ENCODE assay signal across 16 cellular contexts in genomic region chr6:35091353-35092083, GRCh38. TPM values are rescaled to one million over a fixed set of nuclear protein-coding genes. Genes with fewer than 3 reads are reported as not detected.
A peak's percentile ranks its signal among the peaks of the same experiment; 100 is the strongest.
DNase-seq lines count a peak whose midpoint lies in the region; ATAC-seq and TF ChIP-seq lines count a peak whose summit lies in the region.
"Had no signal": no experiment of that assay in that cellular context is flagged by ENCODE, and none has a peak within 500 bp of the region (broad histone marks: within the 10 kb centered on the region; RNA-seq: fewer than 3 reads in every experiment).

No MANE protein-coding gene starts in this region.

- H3K27ac ChIP-seq in stomach smooth muscle (ENCODE audit: low read length): peak overlapping the region; percentile 76
- H3K27ac ChIP-seq: neural progenitor cell had no signal

- TF ChIP-seq CTCF in WTC11 (IDR thresholded peaks at IDR 0.05): no peak
- no peak for TF ChIP-seq CTCF in glutamatergic neuron (IDR thresholded peaks at IDR 0.05; ENCODE audit: partially characterized antibody, unreplicated experiment)

- no peak overlapping the region for H3K4me3 Mint-ChIP-seq in WTC11
- H3K4me3 Mint-ChIP-seq in glutamatergic neuron (ENCODE audit: unreplicated experiment): peak overlapping the region; percentile 25
- H3K4me3 Mint-ChIP-seq in activated T-cell treated with anti-CD3 and anti-CD28 coated beads, Interleukin-2, amount 50 U/mL, for 72 hours: no peak overlapping the region
- H3K4me3 Mint-ChIP-seq in activated naive CD8-positive, alpha-beta T cell treated with anti-CD3 and anti-CD28 coated beads for 36 hours: no peak overlapping the region
- H3K4me3 Mint-ChIP-seq: neural progenitor cell, T-helper 17 cell had no signal

- H3K27me3 ChIP-seq in stomach smooth muscle (ENCODE audit: control insufficient read depth in 1 of 2, insufficient read depth in 2 of 2, low read length in 2 of 2): no peaks in the 10 kb centered on the region
- H3K27me3 ChIP-seq: neural progenitor cell had no signal

- H3K9ac ChIP-seq in stomach smooth muscle (ENCODE audit: low read length in 2 of 2): no peak overlapping the region
- H3K9ac ChIP-seq: neural progenitor cell had no signal

- 0 out of 2 replicates have a peak overlapping the region, but pooled peaks have one; percentile 6 for H3K27ac Mint-ChIP-seq in WTC11
- H3K27ac Mint-ChIP-seq in glutamatergic neuron (ENCODE audit: unreplicated experiment): peak overlapping the region; percentile 23
- H3K27ac Mint-ChIP-seq in activated T-cell treated with anti-CD3 and anti-CD28 coated beads, Interleukin-2, amount 50 U/mL, for 72 hours: no peak overlapping the region
- no peak overlapping the region for H3K27ac Mint-ChIP-seq in activated naive CD8-positive, alpha-beta T cell treated with anti-CD3 and anti-CD28 coated beads for 36 hours
- H3K27ac Mint-ChIP-seq: neural progenitor cell, T-helper 17 cell had no signal

- H3K4me3 ChIP-seq in stomach smooth muscle (ENCODE audit: low read length in 2 of 2): peak overlapping the region in 1 of 2 donors; percentile 22
- H3K4me3 ChIP-seq: lower lobe of right lung, neural progenitor cell had no signal

- H3K36me3 ChIP-seq in stomach smooth muscle (ENCODE audit: control insufficient read depth in 2 of 2, insufficient read depth in 2 of 2, low read length in 2 of 2): peaks cover 25 to 31% of the 10 kb centered on the region in 2 donors
- H3K36me3 ChIP-seq: neural progenitor cell had no signal

- DNase-seq in EL (peak; percentile 19), WTC11 (ENCODE audit: low spot score) (no peak), glutamatergic neuron (no peak), NCI-H1092 treated with DMSO at 0.1 percent for 48 hours (lab: John Stamatoyannopoulos, UW) (no peak)
- no peak for DNase-seq in activated T-cell treated with anti-CD3 and anti-CD28 coated beads, Interleukin-2, amount 50 U/mL, for 72 hours
- no peak for DNase-seq in activated naive CD8-positive, alpha-beta T cell treated with anti-CD3 and anti-CD28 coated beads for 36 hours
- DNase-seq: activated T-cell treated with anti-CD3 and anti-CD28 coated beads for 4 hours, C1 segment of cervical spinal cord, cortex of kidney, lower lobe of right lung, NCI-H2029 treated with DMSO at 0.1 percent for 48 hours, T-helper 17 cell had no signal

- H3K9me3 Mint-ChIP-seq in WTC11 (no peaks in the 10 kb centered on the region), glutamatergic neuron (ENCODE audit: unreplicated experiment) (peaks cover 4% of the 10 kb centered on the region)
- H3K9me3 Mint-ChIP-seq in activated T-cell treated with anti-CD3 and anti-CD28 coated beads, Interleukin-2, amount 50 U/mL, for 72 hours: no peaks in the 10 kb centered on the region
- no peaks in the 10 kb centered on the region for H3K9me3 Mint-ChIP-seq in activated naive CD8-positive, alpha-beta T cell treated with anti-CD3 and anti-CD28 coated beads for 36 hours
- H3K9me3 Mint-ChIP-seq: neural progenitor cell had no signal

- ATAC-seq in WTC11 (no peak), HG03378 (IDR thresholded peaks at IDR 0.05; ENCODE audit: unreplicated experiment) (no peak)
- no peak for ATAC-seq in activated T-cell treated with anti-CD3 and anti-CD28 coated beads, Interleukin-2, amount 50 U/mL, for 72 hours (replicated peaks in 1 of 2)
- ATAC-seq: lower lobe of right lung, T-helper 17 cell had no signal

- H3K36me3 Mint-ChIP-seq in WTC11 (peaks cover 14% of the 10 kb centered on the region), glutamatergic neuron (ENCODE audit: unreplicated experiment) (no peaks in the 10 kb centered on the region)
- H3K36me3 Mint-ChIP-seq in activated T-cell treated with anti-CD3 and anti-CD28 coated beads, Interleukin-2, amount 50 U/mL, for 72 hours (ENCODE audit: insufficient read depth in 2 of 2): no peaks in the 10 kb centered on the region
- H3K36me3 Mint-ChIP-seq in activated naive CD8-positive, alpha-beta T cell treated with anti-CD3 and anti-CD28 coated beads for 36 hours: peaks cover 3% of the 10 kb centered on the region

- H3K4me1 Mint-ChIP-seq in WTC11 (peaks cover 29% of the 10 kb centered on the region), glutamatergic neuron (ENCODE audit: low read depth, unreplicated experiment) (peaks cover 38% of the 10 kb centered on the region)
- no peaks in the 10 kb centered on the region for H3K4me1 Mint-ChIP-seq in activated T-cell treated with anti-CD3 and anti-CD28 coated beads, Interleukin-2, amount 50 U/mL, for 72 hours (ENCODE audit: low read depth)
- H3K4me1 Mint-ChIP-seq in activated naive CD8-positive, alpha-beta T cell treated with anti-CD3 and anti-CD28 coated beads for 36 hours: no peaks in the 10 kb centered on the region
- H3K4me1 Mint-ChIP-seq: T-helper 17 cell had no signal

- no peaks in the 10 kb centered on the region for H3K27me3 Mint-ChIP-seq in WTC11 (ENCODE audit: low read depth)
- peaks cover 4% of the 10 kb centered on the region for H3K27me3 Mint-ChIP-seq in glutamatergic neuron (ENCODE audit: unreplicated experiment)
- H3K27me3 Mint-ChIP-seq in activated T-cell treated with anti-CD3 and anti-CD28 coated beads, Interleukin-2, amount 50 U/mL, for 72 hours (ENCODE audit: low read depth): no peaks in the 10 kb centered on the region
- no peaks in the 10 kb centered on the region for H3K27me3 Mint-ChIP-seq in activated naive CD8-positive, alpha-beta T cell treated with anti-CD3 and anti-CD28 coated beads for 36 hours
- H3K27me3 Mint-ChIP-seq: T-helper 17 cell had no signal

- POLR2A ChIA-PET in WTC11 (lab: Charles Lee): no interaction called here

- H3K9me3 ChIP-seq in stomach smooth muscle (ENCODE audit: control insufficient read depth in 2 of 2, low read length in 2 of 2): no peaks in the 10 kb centered on the region
- H3K9me3 ChIP-seq: lower lobe of right lung had no signal

- CTCF ChIA-PET in WTC11 (lab: Charles Lee): interaction anchor here (1.1 to 1.7 kb wide), 4 partner anchors 43 to 104 kb away, joined by 3 to 7 read pairs (median 3); no protein-coding TSS in a partner anchor

- H3K4me1 ChIP-seq in stomach smooth muscle (ENCODE audit: control insufficient read depth, insufficient read depth, low read length): peaks cover 68% of the 10 kb centered on the region

TF ChIP-seq in WTC11, 78 proteins besides CTCF, POLR2A, EP300 and RAD21:
- TF ChIP-seq ZBTB21 (CRISPR knock-in tag; IDR thresholded peaks at IDR 0.05; ENCODE audit: borderline replicate concordance) (no peak), ZSCAN18 (CRISPR knock-in tag; IDR thresholded peaks at IDR 0.05) (no peak), MLX (CRISPR knock-in tag; IDR thresholded peaks at IDR 0.05) (no peak), OVOL2 (CRISPR knock-in tag; IDR thresholded peaks at IDR 0.05; ENCODE audit: borderline replicate concordance) (no peak), AR (CRISPR knock-in tag; IDR thresholded peaks at IDR 0.05) (no peak), SMAD4 (CRISPR knock-in tag; IDR thresholded peaks at IDR 0.05) (no peak)
TF ChIP-seq in WTC11: peak in this region for 0.

RNA-seq across cellular contexts. Expression of gene TCP11, which starts 49.6 kb away (rescaled TPM):
- not detected in 3 replicates for total RNA-seq in WTC11 (2021)
- not detected for total RNA-seq in glutamatergic neuron (ENCODE audit: unreplicated experiment)
- total RNA-seq in activated T-cell treated with anti-CD3 and anti-CD28 coated beads, Interleukin-2, amount 50 U/mL, for 72 hours: not detected
- not detected for total RNA-seq in activated naive CD8-positive, alpha-beta T cell treated with anti-CD3 and anti-CD28 coated beads for 36 hours
- total RNA-seq: lower lobe of right lung, skeletal muscle tissue, T-helper 17 cell had no signal

Comparison
In these comparisons a context has a peak if more than half of its experiments do, and no peak if none do; other contexts are left out.
1. H3K27ac Mint-ChIP-seq: peak in WTC11 (single experiment) and glutamatergic neuron (single experiment); none in activated T-cell treated with anti-CD3 and anti-CD28 coated beads, Interleukin-2, amount 50 U/mL, for 72 hours (single experiment) and activated naive CD8-positive, alpha-beta T cell treated with anti-CD3 and anti-CD28 coated beads for 36 hours (single experiment).